ENCODE assay signal across 9 cellular contexts in the genomic region with DNA sequence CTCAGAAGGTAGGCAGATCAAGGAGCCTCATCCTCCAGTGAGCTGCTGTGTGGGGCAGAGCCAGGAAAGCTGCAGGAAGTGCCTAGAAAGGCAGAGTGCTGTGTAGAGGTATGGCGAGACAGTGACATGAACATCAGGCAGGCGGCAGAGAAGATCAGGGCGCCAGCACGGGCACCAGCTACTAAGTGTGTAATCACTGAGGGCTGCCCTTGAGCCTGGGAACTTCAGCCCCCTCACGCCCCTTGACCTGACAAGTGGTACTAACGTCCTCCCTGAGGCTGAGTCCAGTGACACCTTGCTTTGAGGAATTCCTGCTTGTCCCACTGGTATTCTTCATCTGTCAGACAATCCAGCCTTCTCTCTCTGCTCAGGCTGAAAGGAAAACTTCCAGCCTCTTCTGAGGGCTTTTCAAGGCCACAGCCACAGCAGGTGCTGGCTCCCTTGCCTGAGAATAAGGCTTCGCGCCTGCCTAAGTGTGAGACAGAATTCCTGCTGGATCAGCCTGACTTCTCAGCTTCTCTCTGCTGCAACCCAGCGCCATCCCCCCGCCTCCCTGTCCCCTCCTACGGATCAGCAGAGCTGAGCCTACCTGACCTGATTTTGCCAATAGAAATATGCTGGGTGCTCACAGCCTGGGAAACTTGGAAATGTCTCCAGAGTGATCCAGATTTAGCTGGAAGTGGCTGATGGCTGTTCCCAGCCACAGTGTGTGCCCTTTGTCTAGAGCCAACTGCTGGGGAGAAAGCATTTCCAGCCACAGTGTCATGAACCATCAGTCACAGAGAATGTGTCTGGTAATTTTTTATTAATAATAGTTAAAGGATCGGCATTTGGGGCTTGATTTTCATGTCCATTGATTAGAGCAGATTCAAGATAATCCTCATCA.
DNase-seq lines count a peak whose midpoint lies in the region; ATAC-seq and TF ChIP-seq lines count a peak whose summit lies in the region.
"Had no signal": no experiment of that assay in that cellular context is flagged by ENCODE, and none has a peak within 500 bp of the region (broad histone marks: within the 10 kb centered on the region; RNA-seq: fewer than 3 reads in every experiment).

No MANE protein-coding gene starts in this region.

- H3K27ac Mint-ChIP-seq in activated CD4-positive, alpha-beta T cell treated with anti-CD3 and anti-CD28 coated beads for 36 hours = peak overlapping the region; percentile 66
- no peak overlapping the region for H3K27ac Mint-ChIP-seq in activated CD4-positive, alpha-beta T cell treated with anti-CD3 and anti-CD28 coated beads, Interleukin-2, amount 10 ng/mL, durations not matched to agents 7 days and 5 days
- H3K27ac Mint-ChIP-seq in nephron = peak overlapping the region; percentile 57 to 93 (median 85)

- TF ChIP-seq POLR2A in thyroid gland (IDR thresholded peaks at IDR 0.05) = peak in 1 of 2 donors; percentile 58

- peak overlapping the region in 1 of 2 donors; percentile 9 for H3K9ac ChIP-seq in duodenal mucosa (ENCODE audit: low read depth in 1 of 2, low read length in 2 of 2)

- POLR2A ChIA-PET in activated CD4-positive, alpha-beta T cell treated with anti-CD3 and anti-CD28 coated beads for 36 hours (lab: Charles Lee) = no interaction called here
- POLR2A ChIA-PET in activated CD4-positive, alpha-beta T cell treated with anti-CD3 and anti-CD28 coated beads, Interleukin-2, amount 10 ng/mL, durations not matched to agents 7 days and 5 days (lab: Charles Lee) = no interaction called here
- POLR2A ChIA-PET in A673 (lab: Charles Lee; ENCODE audit: low non-redundant PET) = interaction anchor here (0.9 kb wide), 1 partner anchor 124 kb away, joined by 3 read pairs; no protein-coding TSS in a partner anchor

- H3K27me3 Mint-ChIP-seq in activated CD4-positive, alpha-beta T cell treated with anti-CD3 and anti-CD28 coated beads for 36 hours = no peaks in the 10 kb centered on the region
- H3K27me3 Mint-ChIP-seq in activated CD4-positive, alpha-beta T cell treated with anti-CD3 and anti-CD28 coated beads, Interleukin-2, amount 10 ng/mL, durations not matched to agents 7 days and 5 days = no peaks in the 10 kb centered on the region
- no peaks in the 10 kb centered on the region for H3K27me3 Mint-ChIP-seq in nephron (ENCODE audit: low read depth)

- DNase-seq in activated CD4-positive, alpha-beta T cell treated with anti-CD3 and anti-CD28 coated beads for 36 hours = peak; percentile 13
- no peak for DNase-seq in activated CD4-positive, alpha-beta T cell treated with anti-CD3 and anti-CD28 coated beads, Interleukin-2, amount 10 ng/mL, durations not matched to agents 7 days and 5 days
- peak; percentile 93 to 96 for DNase-seq in thyroid gland
- no peak for DNase-seq in NOMO-1 (lab: John Stamatoyannopoulos, UW; ENCODE audit: unreplicated experiment in 2 of 2)
- DNase-seq in stimulated activated CD4-positive, alpha-beta T cell treated with anti-CD3 and anti-CD28 coated beads, Interleukin-1b, Interleukin-23, amount 100 ng/mL, for 48 hours = no peak
- no peak for DNase-seq in A673 (ENCODE audit: low spot score)
- DNase-seq: NCI-H1105 treated with DMSO at 0.1 percent for 48 hours had no signal

- H3K36me3 ChIP-seq in duodenal mucosa (ENCODE audit: control insufficient read depth in 1 of 2, insufficient read depth in 2 of 2, low read length in 2 of 2) = no peaks in the 10 kb centered on the region
- H3K36me3 ChIP-seq in thyroid gland = no peaks in the 10 kb centered on the region
- H3K36me3 ChIP-seq in A673 (ENCODE audit: insufficient read depth, low read length, poor library complexity, severe bottlenecking) = no peaks in the 10 kb centered on the region

- H3K4me3 ChIP-seq in duodenal mucosa (ENCODE audit: low read depth in 1 of 2, low read length in 2 of 2) = no peak overlapping the region
- no peak overlapping the region for H3K4me3 ChIP-seq in thyroid gland (replicated peaks in 1 of 3)
- no peak overlapping the region for H3K4me3 ChIP-seq in A673 (ENCODE audit: low read depth, low read length, poor library complexity, severe bottlenecking)

- no peak for ATAC-seq in activated CD4-positive, alpha-beta T cell treated with anti-CD3 and anti-CD28 coated beads for 36 hours

- CTCF ChIA-PET in activated CD4-positive, alpha-beta T cell treated with anti-CD3 and anti-CD28 coated beads for 36 hours (lab: Charles Lee) = interaction anchor here (0.6 to 0.9 kb wide), 2 partner anchors 10 to 41 kb away, joined by 3 read pairs; no protein-coding TSS in a partner anchor
- CTCF ChIA-PET in activated CD4-positive, alpha-beta T cell treated with anti-CD3 and anti-CD28 coated beads, Interleukin-2, amount 10 ng/mL, durations not matched to agents 7 days and 5 days (lab: Charles Lee) = interaction anchor here (0.8 to 1.6 kb wide), 3 partner anchors 10 to 24 kb away, joined by 3 to 4 read pairs (median 4); no protein-coding TSS in a partner anchor
- CTCF ChIA-PET in A673 (lab: Charles Lee) = no interaction called here

- TF ChIP-seq CTCF in nephron (IDR thresholded peaks at IDR 0.05; ENCODE audit: unreplicated experiment in 3 of 3) = no peak
- TF ChIP-seq CTCF in thyroid gland (IDR thresholded peaks at IDR 0.05) = no peak
- TF ChIP-seq CTCF in A673 (conservative IDR thresholded peaks at IDR 0.05; ENCODE audit: low read depth, low read length) = no peak

- H3K27me3 ChIP-seq in duodenal mucosa (ENCODE audit: control insufficient read depth in 1 of 2, insufficient read depth in 2 of 2, low read length in 2 of 2) = no peaks in the 10 kb centered on the region
- no peaks in the 10 kb centered on the region for H3K27me3 ChIP-seq in thyroid gland
- no peaks in the 10 kb centered on the region for H3K27me3 ChIP-seq in A673 (replicated peaks; ENCODE audit: insufficient read depth, low read depth, low read length, poor library complexity)

- H3K4me1 ChIP-seq in duodenal mucosa (ENCODE audit: control insufficient read depth in 1 of 2, insufficient read depth in 2 of 2, low read length in 2 of 2) = peaks cover 32 to 34% of the 10 kb centered on the region in 2 donors
- H3K4me1 ChIP-seq in thyroid gland = peaks cover 65 to 86% of the 10 kb centered on the region in 2 donors
- H3K4me1 ChIP-seq in A673 (ENCODE audit: insufficient read depth, low read length, poor library complexity, severe bottlenecking) = peaks cover 9% of the 10 kb centered on the region

- intact Hi-C loops in activated CD4-positive, alpha-beta T cell treated with anti-CD3 and anti-CD28 coated beads for 36 hours (cut with DNase I, micrococcal nuclease) = no loop called here
- intact Hi-C loops in thyroid gland (cut with DNase I) = no loop called here
- intact Hi-C loops in A673 (cut with micrococcal nuclease; ENCODE audit: unreplicated experiment) = no loop called here

- H3K9me3 ChIP-seq in duodenal mucosa (ENCODE audit: control insufficient read depth in 1 of 2, low read length in 2 of 2) (no peaks in the 10 kb centered on the region), thyroid gland (no peaks in the 10 kb centered on the region), A673 (ENCODE audit: low read depth, low read length, poor library complexity, severe bottlenecking) (no peaks in the 10 kb centered on the region)

- BruUV-seq in A673 (replicated peaks; lab: Mats Ljungman, UMichigan) = no TSS peak

- 41 to 52% methylated on average over 11 to 12 of the region's 12 CpGs for WGBS in thyroid gland, 2 donors

- H3K4me1 Mint-ChIP-seq in activated CD4-positive, alpha-beta T cell treated with anti-CD3 and anti-CD28 coated beads for 36 hours = peaks cover 59% of the 10 kb centered on the region
- H3K4me1 Mint-ChIP-seq in activated CD4-positive, alpha-beta T cell treated with anti-CD3 and anti-CD28 coated beads, Interleukin-2, amount 10 ng/mL, durations not matched to agents 7 days and 5 days = peaks cover 40% of the 10 kb centered on the region
- H3K4me1 Mint-ChIP-seq in nephron = peaks cover 57% of the 10 kb centered on the region

- peak overlapping the region; percentile 23 for H3K27ac ChIP-seq in duodenal mucosa (ENCODE audit: low read depth, low read length)
- H3K27ac ChIP-seq in thyroid gland = peak overlapping the region; percentile 82 to 87 (median 86)
- H3K27ac ChIP-seq in A673 (ENCODE audit: low read depth, low read length, poor library complexity, severe bottlenecking) = no peak overlapping the region

- no peaks in the 10 kb centered on the region for H3K36me3 Mint-ChIP-seq in activated CD4-positive, alpha-beta T cell treated with anti-CD3 and anti-CD28 coated beads for 36 hours (ENCODE audit: low read depth)
- no peaks in the 10 kb centered on the region for H3K36me3 Mint-ChIP-seq in activated CD4-positive, alpha-beta T cell treated with anti-CD3 and anti-CD28 coated beads, Interleukin-2, amount 10 ng/mL, durations not matched to agents 7 days and 5 days (ENCODE audit: low read depth)
- H3K36me3 Mint-ChIP-seq in nephron (ENCODE audit: low read depth) = peaks cover 15% of the 10 kb centered on the region

- H3K9me3 Mint-ChIP-seq in activated CD4-positive, alpha-beta T cell treated with anti-CD3 and anti-CD28 coated beads for 36 hours (ENCODE audit: low read depth) = no peaks in the 10 kb centered on the region
- H3K9me3 Mint-ChIP-seq in activated CD4-positive, alpha-beta T cell treated with anti-CD3 and anti-CD28 coated beads, Interleukin-2, amount 10 ng/mL, durations not matched to agents 7 days and 5 days = no peaks in the 10 kb centered on the region
- H3K9me3 Mint-ChIP-seq in nephron = no peaks in the 10 kb centered on the region

- H3K4me3 Mint-ChIP-seq in activated CD4-positive, alpha-beta T cell treated with anti-CD3 and anti-CD28 coated beads for 36 hours = no peak overlapping the region
- H3K4me3 Mint-ChIP-seq in activated CD4-positive, alpha-beta T cell treated with anti-CD3 and anti-CD28 coated beads, Interleukin-2, amount 10 ng/mL, durations not matched to agents 7 days and 5 days = no peak overlapping the region
- H3K4me3 Mint-ChIP-seq in nephron = no peak overlapping the region

Comparison
In these comparisons a context has a peak if more than half of its experiments do, and no peak if none do; other contexts are left out.
1. DNase-seq: peak in activated CD4-positive, alpha-beta T cell treated with anti-CD3 and anti-CD28 coated beads for 36 hours (single experiment) and thyroid gland (2 of 2); none in activated CD4-positive, alpha-beta T cell treated with anti-CD3 and anti-CD28 coated beads, Interleukin-2, amount 10 ng/mL, durations not matched to agents 7 days and 5 days (single experiment), NOMO-1 (0 of 2), stimulated activated CD4-positive, alpha-beta T cell treated with anti-CD3 and anti-CD28 coated beads, Interleukin-1b, Interleukin-23, amount 100 ng/mL, for 48 hours (single experiment) and A673 (single experiment).